11 cellular contexts compared by ENCODE assay signal in genomic region chr21:45640001-45640887, GRCh38. TPM values are rescaled to one million over a fixed set of nuclear protein-coding genes. Genes with fewer than 3 reads are reported as not detected.
DNase-seq lines count a peak whose midpoint lies in the region; ATAC-seq, FAIRE-seq and TF ChIP-seq lines count a peak whose summit lies in the region.
"Had no signal": no experiment of that assay in that cellular context is flagged by ENCODE, and none has a peak within 500 bp of the region (broad histone marks: within the 10 kb centered on the region; RNA-seq: fewer than 3 reads in every experiment).

No MANE protein-coding gene starts in this region.

- H3K4me3 ChIP-seq in BLaER1 treated with 17β-estradiol and CSF1 and Interleukin-3, amounts not matched to agents 10 nM and 100 nM: peak overlapping the region in 3 of 10 experiments; percentile 18 to 23 (median 18); a peak in 6 of 20 replicates
- H3K4me3 ChIP-seq in GM23248 (no peak overlapping the region), mesenchymal stem cell (ENCODE audit: insufficient read depth in 1 of 2, low read depth in 1 of 2, low read length in 2 of 2) (no peak overlapping the region)

- no peaks in the 10 kb centered on the region for H3K27me3 ChIP-seq in BLaER1 treated with 17β-estradiol and CSF1 and Interleukin-3, amounts not matched to agents 10 nM and 100 nM
- H3K27me3 ChIP-seq in GM23248 (replicated peaks; ENCODE audit: insufficient read depth): no peaks in the 10 kb centered on the region; the same call in 1 of the 2 replicates
- peaks cover 0 to 17% of the 10 kb centered on the region in 2 experiments for H3K27me3 ChIP-seq in mesenchymal stem cell (ENCODE audit: control insufficient read depth in 1 of 2, insufficient read depth in 1 of 2, low read length in 2 of 2)

- no peak for DNase-seq in GM23248
- DNase-seq in mesenchymal stem cell: no peak
- no peak for DNase-seq in activated CD4-positive, alpha-beta T cell treated with anti-CD3 and anti-CD28 coated beads for 1 hour
- DNase-seq in SW 1271 (lab: John Stamatoyannopoulos, UW): no peak
- DNase-seq in D721Med (ENCODE audit: insufficient read length, low spot score): no peak
- DNase-seq: NCI-H187 treated with DMSO at 0.1 percent for 48 hours, nucleus accumbens, T-helper 1 cell had no signal

- H4K8ac ChIP-seq in mesenchymal stem cell (ENCODE audit: low read length): peak overlapping the region; percentile 3

- H3K9me3 ChIP-seq in BLaER1 treated with 17β-estradiol and CSF1 and Interleukin-3, amounts not matched to agents 10 nM and 100 nM (replicated peaks in 1 of 11): no peaks in the 10 kb centered on the region
- H3K9me3 ChIP-seq in GM23248 (ENCODE audit: low read depth) (no peaks in the 10 kb centered on the region), mesenchymal stem cell (ENCODE audit: control insufficient read depth, low read length) (no peaks in the 10 kb centered on the region)

- FAIRE-seq in D721Med (lab: Jason Lieb, UNC): no peak

- H3F3A ChIP-seq in GM23248 (ENCODE audit: insufficient read depth): peaks cover 15% of the 10 kb centered on the region; the same call in 1 of the 2 replicates

- in situ Hi-C loops in GM23248 (cut with MboI): no loop called here

- no peak overlapping the region for H2BK15ac ChIP-seq in mesenchymal stem cell (ENCODE audit: low read depth, poor library complexity, severe bottlenecking)

- no peak overlapping the region for H3K14ac ChIP-seq in mesenchymal stem cell (ENCODE audit: low read length in 2 of 2)

- H4K91ac ChIP-seq in mesenchymal stem cell (ENCODE audit: low read length): peak overlapping the region; percentile 35

- peak overlapping the region in 1 of 2 experiments; percentile 48 for H3K18ac ChIP-seq in mesenchymal stem cell (ENCODE audit: low read depth in 1 of 2, low read length in 2 of 2)

- H3K9me2 ChIP-seq in GM23248 (ENCODE audit: insufficient read depth): no peaks in the 10 kb centered on the region

- H3K27ac ChIP-seq in BLaER1 treated with 17β-estradiol and CSF1 and Interleukin-3, amounts not matched to agents 10 nM and 100 nM: peak overlapping the region in 9 of 11 experiments; percentile 47 to 75 (median 63); a peak in 19 of 22 replicates
- H3K27ac ChIP-seq in GM23248: no peak overlapping the region
- peak overlapping the region; percentile 85 for H3K27ac ChIP-seq in VCaP
- peak overlapping the region; percentile 69 for H3K27ac ChIP-seq in mesenchymal stem cell (ENCODE audit: low read length, poor library complexity, severe bottlenecking)

- H3K23ac ChIP-seq in mesenchymal stem cell (ENCODE audit: low read length in 2 of 2): no peak overlapping the region

- H3K79me1 ChIP-seq in mesenchymal stem cell (replicated peaks; ENCODE audit: low read length, poor library complexity, severe bottlenecking): peaks cover 4% of the 10 kb centered on the region

- H3K36me3 ChIP-seq in BLaER1 treated with 17β-estradiol and CSF1 and Interleukin-3, amounts not matched to agents 10 nM and 100 nM: no peaks in the 10 kb centered on the region
- H3K36me3 ChIP-seq in GM23248 (ENCODE audit: low read depth) (no peaks in the 10 kb centered on the region), mesenchymal stem cell (ENCODE audit: control insufficient read depth in 1 of 2, insufficient read depth in 2 of 2, low read depth in 1 of 2, low read length in 2 of 2) (no peaks in the 10 kb centered on the region)

- H3K9ac ChIP-seq in BLaER1 treated with 17β-estradiol and CSF1 and Interleukin-3, amounts not matched to agents 10 nM and 100 nM: peak overlapping the region; percentile 22 to 68 (median 54); a peak in 18 of 22 replicates
- no peak overlapping the region for H3K9ac ChIP-seq in GM23248
- H3K9ac ChIP-seq in mesenchymal stem cell (ENCODE audit: low read length): peak overlapping the region; percentile 40

- H2AFZ ChIP-seq in GM23248: peak overlapping the region; percentile 45
- no peak overlapping the region for H2AFZ ChIP-seq in mesenchymal stem cell (ENCODE audit: low read depth, low read length)

- no peak overlapping the region for H2BK5ac ChIP-seq in mesenchymal stem cell (ENCODE audit: low read depth, low read length, poor library complexity, severe bottlenecking)

- ATAC-seq in GM21528 (IDR thresholded peaks at IDR 0.05; ENCODE audit: low FRiP score, unreplicated experiment): no peak

- no peak overlapping the region for H3K4ac ChIP-seq in mesenchymal stem cell (ENCODE audit: low read depth in 1 of 2, low read length in 2 of 2)

- H2BK12ac ChIP-seq in mesenchymal stem cell (ENCODE audit: low read length in 2 of 2): peak overlapping the region in 1 of 2 experiments; percentile 25

- H2BK120ac ChIP-seq in mesenchymal stem cell (ENCODE audit: low read depth, low read length): no peak overlapping the region

- H3K4me1 ChIP-seq in BLaER1 treated with 17β-estradiol and CSF1 and Interleukin-3, amounts not matched to agents 10 nM and 100 nM: peaks cover 41 to 80% (median 75%) of the 10 kb centered on the region in 10 experiments
- H3K4me1 ChIP-seq in GM23248 (ENCODE audit: insufficient read depth) (no peaks in the 10 kb centered on the region), mesenchymal stem cell (ENCODE audit: control insufficient read depth, insufficient read depth, low read depth, low read length) (peaks cover 32% of the 10 kb centered on the region)

- peaks cover 0 to 31% (median 12%) of the 10 kb centered on the region in 11 experiments; a peak in 19 of 22 replicates for H4K20me1 ChIP-seq in BLaER1 treated with 17β-estradiol and CSF1 and Interleukin-3, amounts not matched to agents 10 nM and 100 nM
- no peaks in the 10 kb centered on the region for H4K20me1 ChIP-seq in GM23248 (ENCODE audit: insufficient read depth)

- H3K4me2 ChIP-seq in BLaER1 treated with 17β-estradiol and CSF1 and Interleukin-3, amounts not matched to agents 10 nM and 100 nM: peak overlapping the region; percentile 75 to 97 (median 88)
- H3K4me2 ChIP-seq in GM23248 (ENCODE audit: unreplicated experiment): no peak overlapping the region
- H3K4me2 ChIP-seq in mesenchymal stem cell (ENCODE audit: low read length, poor library complexity, severe bottlenecking): no peak overlapping the region

- TF ChIP-seq CTCF in VCaP (conservative IDR thresholded peaks at IDR 0.05) (no peak), D721Med (IDR thresholded peaks at IDR 0.05; ENCODE audit: insufficient read depth, missing control alignments) (no peak)

- 78 to 83% methylated on average over 6 of the region's 6 CpGs for WGBS in GM23248 (ENCODE audit: low coverage in 1 of 2, low lambda C conversion rate in 2 of 2, missing lambda C conversion rate in 2 of 2), 2 experiments
- WGBS in mesenchymal stem cell: 85% methylated on average over 2 of the region's 6 CpGs

- H2AK5ac ChIP-seq in mesenchymal stem cell (ENCODE audit: low read length, severe bottlenecking): peak overlapping the region; percentile 43

- no peaks in the 10 kb centered on the region for H3K79me2 ChIP-seq in GM23248 (ENCODE audit: insufficient read depth)

RNA-seq across cellular contexts. Expression of gene PCBP3, which starts 3.3 kb away (rescaled TPM):
- total RNA-seq in GM23248 (2014; rRNA removed; shearing (Covaris generic)): 0.32 TPM in 1 of 2 replicates, not detected in the other
- 1.2 and 1.3 TPM in 2 replicates for polyA plus RNA-seq in GM23248 (2016; fragmentation: Nextera tagmentation; extraction: Ambion mirVana)
- polyA plus RNA-seq in mesenchymal stem cell (2013, experiment 1 of 2): 6.0 TPM
- 6.1 TPM for polyA plus RNA-seq in mesenchymal stem cell (2013, experiment 2 of 2)

Comparison
In these comparisons a context has a peak if more than half of its experiments do, and no peak if none do; other contexts are left out.
1. H3K4me2 ChIP-seq: peak in BLaER1 treated with 17β-estradiol and CSF1 and Interleukin-3, amounts not matched to agents 10 nM and 100 nM (11 of 11); none in GM23248 (single experiment) and mesenchymal stem cell (single experiment).